Comparison of ENCODE assay signal across 9 cellular contexts in genomic region chr12:9674226-9674590, GRCh38. TPM values are rescaled to one million over a fixed set of nuclear protein-coding genes. Genes with fewer than 3 reads are reported as not detected.
DNase-seq lines count a peak whose midpoint lies in the region; ATAC-seq and TF ChIP-seq lines count a peak whose summit lies in the region.
"Had no signal": no experiment of that assay in that cellular context is flagged by ENCODE, and none has a peak within 500 bp of the region (broad histone marks: within the 10 kb centered on the region; RNA-seq: fewer than 3 reads in every experiment).

No MANE protein-coding gene starts in this region.

- no peak overlapping the region for H3K9ac ChIP-seq in endodermal cell (ENCODE audit: extremely low read depth, low read length, poor library complexity, severe bottlenecking)

- no peaks in the 10 kb centered on the region for H3K9me3 Mint-ChIP-seq in activated CD8-positive, alpha-beta memory T cell treated with anti-CD3 and anti-CD28 coated beads, Interleukin-2, amount 10 ng/mL, durations not matched to agents 7 days and 5 days (ENCODE audit: low read depth)
- no peaks in the 10 kb centered on the region for H3K9me3 Mint-ChIP-seq in natural killer cell
- no peaks in the 10 kb centered on the region for H3K9me3 Mint-ChIP-seq in endodermal cell

- H3K4me1 Mint-ChIP-seq in activated CD8-positive, alpha-beta memory T cell treated with anti-CD3 and anti-CD28 coated beads, Interleukin-2, amount 10 ng/mL, durations not matched to agents 7 days and 5 days: peaks cover 50% of the 10 kb centered on the region
- H3K4me1 Mint-ChIP-seq in natural killer cell: peaks cover 76 to 81% of the 10 kb centered on the region in 2 donors
- H3K4me1 Mint-ChIP-seq in endodermal cell: peaks cover 12% of the 10 kb centered on the region

- no peaks in the 10 kb centered on the region for H3K9me3 ChIP-seq in endodermal cell (ENCODE audit: control insufficient read depth, low read length)

- peak overlapping the region; percentile 95 for H3K4me3 Mint-ChIP-seq in activated CD8-positive, alpha-beta memory T cell treated with anti-CD3 and anti-CD28 coated beads, Interleukin-2, amount 10 ng/mL, durations not matched to agents 7 days and 5 days
- peak overlapping the region; percentile 80 for H3K4me3 Mint-ChIP-seq in natural killer cell
- no peak overlapping the region for H3K4me3 Mint-ChIP-seq in endodermal cell

- no peak overlapping the region for H3K4me3 ChIP-seq in endodermal cell (ENCODE audit: low read length)

- peak; percentile 83 for DNase-seq in activated CD8-positive, alpha-beta memory T cell treated with anti-CD3 and anti-CD28 coated beads, Interleukin-2, amount 10 ng/mL, durations not matched to agents 7 days and 5 days
- DNase-seq in natural killer cell (no peak), G401 (ENCODE audit: low spot score) (no peak), SW 1271 (lab: John Stamatoyannopoulos, UW) (no peak), endodermal cell (no peak)
- DNase-seq: NCI-H2029 treated with DMSO at 0.1 percent for 48 hours had no signal

- no peaks in the 10 kb centered on the region for H3K27me3 Mint-ChIP-seq in activated CD8-positive, alpha-beta memory T cell treated with anti-CD3 and anti-CD28 coated beads, Interleukin-2, amount 10 ng/mL, durations not matched to agents 7 days and 5 days
- H3K27me3 Mint-ChIP-seq in natural killer cell (ENCODE audit: low read depth in 2 of 2): no peaks in the 10 kb centered on the region
- H3K27me3 Mint-ChIP-seq in endodermal cell (ENCODE audit: insufficient read depth): no peaks in the 10 kb centered on the region

- CTCF ChIA-PET in activated CD8-positive, alpha-beta memory T cell treated with anti-CD3 and anti-CD28 coated beads, Interleukin-2, amount 10 ng/mL, durations not matched to agents 7 days and 5 days (lab: Charles Lee): interaction anchor here (0.7 to 2.8 kb wide), 6 partner anchors 9 to 344 kb away, joined by 3 to 12 read pairs (median 4); no protein-coding TSS in a partner anchor

- H3K27ac Mint-ChIP-seq in activated CD8-positive, alpha-beta memory T cell treated with anti-CD3 and anti-CD28 coated beads, Interleukin-2, amount 10 ng/mL, durations not matched to agents 7 days and 5 days: peak overlapping the region; percentile 99
- H3K27ac Mint-ChIP-seq in natural killer cell: peak overlapping the region; percentile 84 to 91
- H3K27ac Mint-ChIP-seq in endodermal cell: no peak overlapping the region

- H3K36me3 Mint-ChIP-seq in activated CD8-positive, alpha-beta memory T cell treated with anti-CD3 and anti-CD28 coated beads, Interleukin-2, amount 10 ng/mL, durations not matched to agents 7 days and 5 days: peaks cover 92% of the 10 kb centered on the region
- H3K36me3 Mint-ChIP-seq in natural killer cell: peaks cover 25% of the 10 kb centered on the region
- peaks cover 39% of the 10 kb centered on the region for H3K36me3 Mint-ChIP-seq in endodermal cell (ENCODE audit: low read depth)

- in situ Hi-C loops in G401 (cut with HindIII; ENCODE audit: low sequenced_read_pairs): no loop called here

- ATAC-seq in GM18867 (IDR thresholded peaks at IDR 0.05; ENCODE audit: unreplicated experiment): peak; percentile 30
- ATAC-seq in HG02885 (IDR thresholded peaks at IDR 0.05; ENCODE audit: poor library complexity, unreplicated experiment): peak; percentile 23
- peak; percentile 35 for ATAC-seq in activated CD8-positive, alpha-beta memory T cell treated with anti-CD3 and anti-CD28 coated beads, Interleukin-2, amount 10 ng/mL, durations not matched to agents 7 days and 5 days
- peak in 2 of 3 donors; percentile 5 to 26 for ATAC-seq in natural killer cell
- no peak for ATAC-seq in activated CD4-positive, CD25-positive, alpha-beta regulatory T cell treated with anti-CD3 and anti-CD28 coated beads, Interleukin-2, amount 50 U/mL, for 24 hours

- no peak overlapping the region for H3K27ac ChIP-seq in endodermal cell (ENCODE audit: low read depth, low read length)

- no peak for TF ChIP-seq CTCF in natural killer cell (IDR thresholded peaks at IDR 0.05)
- no peak for TF ChIP-seq CTCF in endodermal cell (conservative IDR thresholded peaks at IDR 0.05)

- H3K27me3 ChIP-seq in endodermal cell (ENCODE audit: control insufficient read depth, insufficient read depth, low read length, poor library complexity, severe bottlenecking): no peaks in the 10 kb centered on the region

- 92 to 93% methylated on average over 2 of the region's 2 CpGs for WGBS in endodermal cell (ENCODE audit: insufficient coverage in 1 of 2, insufficient read length in 1 of 2), 2 experiments

- no peaks in the 10 kb centered on the region for H3K4me1 ChIP-seq in endodermal cell (ENCODE audit: control insufficient read depth, insufficient read depth, low read length)

- H3K36me3 ChIP-seq in endodermal cell (ENCODE audit: control insufficient read depth, insufficient read depth, low read length): no peaks in the 10 kb centered on the region

- intact Hi-C loops in natural killer cell (cut with micrococcal nuclease): no loop called here

RNA-seq across cellular contexts. Expression of gene CLEC2D, which starts 4.7 kb away (rescaled TPM):
- total RNA-seq in activated CD8-positive, alpha-beta memory T cell treated with anti-CD3 and anti-CD28 coated beads, Interleukin-2, amount 10 ng/mL, durations not matched to agents 7 days and 5 days: 100 to 1,000 TPM; 355 to 385 TPM
- total RNA-seq in natural killer cell (100 to 1,000 TPM; 140 to 219 (median 209) TPM), endodermal cell (10 to 100 TPM; 19.3 to 21.5 TPM)
- 0.20 and 4.3 TPM in 2 replicates for total RNA-seq in G401 (2014; rRNA removed; shearing (Covaris generic))
- polyA plus RNA-seq in endodermal cell (2013, experiment 1 of 2): 4.9 TPM
- polyA plus RNA-seq in endodermal cell (2013, experiment 2 of 2): 5.4 TPM

RNA-seq across cellular contexts. Expression of gene CLECL1, which starts 58.7 kb away (rescaled TPM):
- 1 to 10 TPM; 2.2 to 8.8 TPM for total RNA-seq in activated CD8-positive, alpha-beta memory T cell treated with anti-CD3 and anti-CD28 coated beads, Interleukin-2, amount 10 ng/mL, durations not matched to agents 7 days and 5 days
- 1 to 10 TPM in 1 of 3 donors, under 1 TPM in 2; 0.64 to 1.5 (median 0.72) TPM for total RNA-seq in natural killer cell
- total RNA-seq in G401 (2014; rRNA removed; shearing (Covaris generic)): not detected in 2 replicates
- total RNA-seq in endodermal cell: not detected
- polyA plus RNA-seq in endodermal cell (2013, experiment 1 of 2): not detected
- not detected for polyA plus RNA-seq in endodermal cell (2013, experiment 2 of 2)

Comparison
In these comparisons a context has a peak if more than half of its experiments do, and no peak if none do; other contexts are left out.
1. ATAC-seq: peak in GM18867 (single experiment), HG02885 (single experiment), activated CD8-positive, alpha-beta memory T cell treated with anti-CD3 and anti-CD28 coated beads, Interleukin-2, amount 10 ng/mL, durations not matched to agents 7 days and 5 days (single experiment) and natural killer cell (2 of 3); none in activated CD4-positive, CD25-positive, alpha-beta regulatory T cell treated with anti-CD3 and anti-CD28 coated beads, Interleukin-2, amount 50 U/mL, for 24 hours (0 of 2).